ENCODE assay signal across 25 cellular contexts in genomic region chr1:9665193-9665592, GRCh38. TPM values are rescaled to one million over a fixed set of nuclear protein-coding genes. Genes with fewer than 3 reads are reported as not detected.
A peak's percentile ranks its signal among the peaks of the same experiment; 100 is the strongest.
DNase-seq lines count a peak whose midpoint lies in the region; ATAC-seq and TF ChIP-seq lines count a peak whose summit lies in the region.
"Had no signal": no experiment of that assay in that cellular context is flagged by ENCODE, and none has a peak within 500 bp of the region (broad histone marks: within the 10 kb centered on the region; RNA-seq: fewer than 3 reads in every experiment).

No MANE protein-coding gene starts in this region.

- H3K36me3 Mint-ChIP-seq in CD14-positive monocyte (peaks cover 27 to 57% of the 10 kb centered on the region in 2 donors), HFFc6 (ENCODE audit: low read depth) (no peaks in the 10 kb centered on the region)
- peaks cover 33 to 51% of the 10 kb centered on the region in 2 donors for H3K36me3 Mint-ChIP-seq in CD4-positive, alpha-beta memory T cell
- H3K36me3 Mint-ChIP-seq in activated naive CD4-positive, alpha-beta T cell treated with anti-CD3 and anti-CD28 coated beads, Interleukin-2, amount 50 U/mL, for 72 hours: peaks cover 7 to 40% of the 10 kb centered on the region in 2 donors
- peaks cover 5 to 45% (median 26%) of the 10 kb centered on the region in 5 donors for H3K36me3 Mint-ChIP-seq in naive thymus-derived CD4-positive, alpha-beta T cell

- no peak overlapping the region for H3K4me3 ChIP-seq in CD4-positive, alpha-beta memory T cell (ENCODE audit: low read length in 2 of 2)
- H3K4me3 ChIP-seq in naive thymus-derived CD4-positive, alpha-beta T cell (ENCODE audit: low read length): no peak overlapping the region
- H3K4me3 ChIP-seq: pancreas, smooth muscle cell, upper lobe of left lung had no signal

- TF ChIP-seq CTCF in CD14-positive monocyte (IDR thresholded peaks at IDR 0.05) (no peak), HFFc6 (IDR thresholded peaks at IDR 0.05) (no peak)

- ATAC-seq in activated naive CD4-positive, alpha-beta T cell treated with anti-CD3 and anti-CD28 coated beads, Interleukin-2, amount 50 U/mL, for 72 hours: no peak
- no peak for ATAC-seq in naive thymus-derived CD4-positive, alpha-beta T cell
- ATAC-seq: activated CD4-positive, CD25-positive, alpha-beta regulatory T cell treated with anti-CD3 and anti-CD28 coated beads, Interleukin-2, amount 50 U/mL, for 24 hours; activated CD8-positive, alpha-beta memory T cell treated with anti-CD3 and anti-CD28 coated beads, Interleukin-2, amount 10 ng/mL, durations not matched to agents 7 days and 5 days; pancreas had no signal

- H3K4me1 Mint-ChIP-seq in CD14-positive monocyte: peaks cover 41% of the 10 kb centered on the region
- H3K4me1 Mint-ChIP-seq in CD4-positive, alpha-beta memory T cell: peaks cover 26 to 72% (median 42%) of the 10 kb centered on the region in 4 donors
- peaks cover 29 to 65% (median 55%) of the 10 kb centered on the region in 7 donors for H3K4me1 Mint-ChIP-seq in naive thymus-derived CD4-positive, alpha-beta T cell
- H3K4me1 Mint-ChIP-seq in HFFc6 (ENCODE audit: low read depth): peaks cover 2% of the 10 kb centered on the region; the same call in 1 of the 2 replicates

- no peak overlapping the region for H3K27ac ChIP-seq in CD4-positive, alpha-beta memory T cell (ENCODE audit: low read depth, low read length)
- peak overlapping the region; percentile 29 for H3K27ac ChIP-seq in naive thymus-derived CD4-positive, alpha-beta T cell (ENCODE audit: low read depth, low read length)
- H3K27ac ChIP-seq: brain microvascular endothelial cell, C4-2B, pancreas, upper lobe of left lung had no signal

- no peaks in the 10 kb centered on the region for H3K27me3 ChIP-seq in CD4-positive, alpha-beta memory T cell (ENCODE audit: insufficient read depth, low read length)
- H3K27me3 ChIP-seq in naive thymus-derived CD4-positive, alpha-beta T cell (ENCODE audit: control insufficient read depth in 2 of 2, insufficient read depth in 2 of 2, low read length in 2 of 2): no peaks in the 10 kb centered on the region
- H3K27me3 ChIP-seq: brain microvascular endothelial cell, pancreas, upper lobe of left lung had no signal

- peaks cover 62% of the 10 kb centered on the region for H3K4me1 ChIP-seq in CD4-positive, alpha-beta memory T cell (ENCODE audit: insufficient read depth, low read length)
- peaks cover 18 to 26% of the 10 kb centered on the region in 2 donors for H3K4me1 ChIP-seq in naive thymus-derived CD4-positive, alpha-beta T cell (ENCODE audit: control insufficient read depth in 2 of 2, insufficient read depth in 2 of 2, low read length in 2 of 2)
- H3K4me1 ChIP-seq: pancreas had no signal

- no peaks in the 10 kb centered on the region for H3K27me3 Mint-ChIP-seq in CD14-positive monocyte (ENCODE audit: low read depth in 3 of 3)
- no peaks in the 10 kb centered on the region for H3K27me3 Mint-ChIP-seq in CD4-positive, alpha-beta memory T cell
- no peaks in the 10 kb centered on the region for H3K27me3 Mint-ChIP-seq in naive thymus-derived CD4-positive, alpha-beta T cell
- peaks cover 2% of the 10 kb centered on the region for H3K27me3 Mint-ChIP-seq in HFFc6 (ENCODE audit: insufficient read depth)
- H3K27me3 Mint-ChIP-seq: activated CD8-positive, alpha-beta memory T cell treated with anti-CD3 and anti-CD28 coated beads, Interleukin-2, amount 10 ng/mL, durations not matched to agents 7 days and 5 days had no signal

- H3K4me3 Mint-ChIP-seq in CD14-positive monocyte (no peak overlapping the region), HFFc6 (no peak overlapping the region)
- H3K4me3 Mint-ChIP-seq in CD4-positive, alpha-beta memory T cell: peak overlapping the region in 3 of 8 donors; percentile 40 to 65 (median 54)
- H3K4me3 Mint-ChIP-seq in naive thymus-derived CD4-positive, alpha-beta T cell: peak overlapping the region in 9 of 10 donors; percentile 8 to 70 (median 46)
- H3K4me3 Mint-ChIP-seq: activated CD8-positive, alpha-beta memory T cell treated with anti-CD3 and anti-CD28 coated beads, Interleukin-2, amount 10 ng/mL, durations not matched to agents 7 days and 5 days had no signal

- no peaks in the 10 kb centered on the region for H3K9me3 ChIP-seq in CD4-positive, alpha-beta memory T cell (ENCODE audit: control insufficient read depth in 1 of 2, low read length in 2 of 2)
- H3K9me3 ChIP-seq in naive thymus-derived CD4-positive, alpha-beta T cell (ENCODE audit: control insufficient read depth in 2 of 3, low read length in 3 of 3): no peaks in the 10 kb centered on the region
- H3K9me3 ChIP-seq: pancreas, upper lobe of left lung had no signal

- POLR2A ChIA-PET in CD4-positive, alpha-beta memory T cell (lab: Charles Lee; ENCODE audit: partially characterized antibody): interaction anchor here (0.6 to 9.9 kb wide), 7 partner anchors 9 to 1140 kb away, joined by 3 to 89 read pairs (median 4); partner anchors contain the start of gene PIK3CD
- POLR2A ChIA-PET in naive thymus-derived CD4-positive, alpha-beta T cell (lab: Charles Lee): interaction anchor here (0.6 to 5.8 kb wide), 12 partner anchors 9 to 52 kb away, joined by 3 to 63 read pairs (median 3); partner anchors contain the start of gene PIK3CD

- peaks cover 26% of the 10 kb centered on the region for H3K36me3 ChIP-seq in CD4-positive, alpha-beta memory T cell (ENCODE audit: insufficient read depth, low read length)
- peaks cover 4 to 64% (median 12%) of the 10 kb centered on the region in 3 experiments for H3K36me3 ChIP-seq in naive thymus-derived CD4-positive, alpha-beta T cell (ENCODE audit: control insufficient read depth in 2 of 3, insufficient read depth in 3 of 3, low read length in 3 of 3)
- H3K36me3 ChIP-seq: brain microvascular endothelial cell, pancreas, upper lobe of left lung had no signal

- H3K27ac Mint-ChIP-seq in CD14-positive monocyte (peak overlapping the region in 4 of 7 donors; percentile 7 to 75 (median 44)), HFFc6 (no peak overlapping the region)
- H3K27ac Mint-ChIP-seq in CD4-positive, alpha-beta memory T cell: peak overlapping the region in 6 of 7 donors; percentile 42 to 82 (median 57)
- peak overlapping the region; percentile 17 to 45 for H3K27ac Mint-ChIP-seq in activated naive CD4-positive, alpha-beta T cell treated with anti-CD3 and anti-CD28 coated beads, Interleukin-2, amount 50 U/mL, for 72 hours
- H3K27ac Mint-ChIP-seq in naive thymus-derived CD4-positive, alpha-beta T cell: peak overlapping the region in 8 of 9 donors; percentile 52 to 92 (median 68)
- H3K27ac Mint-ChIP-seq: activated CD8-positive, alpha-beta memory T cell treated with anti-CD3 and anti-CD28 coated beads, Interleukin-2, amount 10 ng/mL, durations not matched to agents 7 days and 5 days had no signal

- intact Hi-C loops in CD14-positive monocyte (cut with micrococcal nuclease): loop anchor here (5.0 kb wide), 1 partner anchor 38 kb away; no protein-coding TSS in a partner anchor
- intact Hi-C loops in CD4-positive, alpha-beta memory T cell (cut with micrococcal nuclease): loop anchor here (5.0 kb wide), 1 partner anchor 38 kb away; no protein-coding TSS in a partner anchor
- intact Hi-C loops in naive thymus-derived CD4-positive, alpha-beta T cell (cut with micrococcal nuclease): no loop called here

- H3K9me3 Mint-ChIP-seq in CD14-positive monocyte (no peaks in the 10 kb centered on the region), HFFc6 (no peaks in the 10 kb centered on the region)
- peaks cover 0 to 2% (median 0%) of the 10 kb centered on the region in 8 donors for H3K9me3 Mint-ChIP-seq in CD4-positive, alpha-beta memory T cell
- H3K9me3 Mint-ChIP-seq in activated naive CD4-positive, alpha-beta T cell treated with anti-CD3 and anti-CD28 coated beads, Interleukin-2, amount 50 U/mL, for 72 hours: no peaks in the 10 kb centered on the region
- H3K9me3 Mint-ChIP-seq in naive thymus-derived CD4-positive, alpha-beta T cell: peaks cover 0 to 1% (median 0%) of the 10 kb centered on the region in 11 donors
- H3K9me3 Mint-ChIP-seq: activated T-helper 2 cell treated with anti-CD3 and anti-CD28 coated beads, Interferon-gamma antibody, Interleukin-2, Interleukin-4, amounts not matched to agents 10 μg/mL and 5 μg/mL and 100 μg/mL, durations not matched to agents 14 hours and 24 hours and 36 hours had no signal

- CTCF ChIA-PET in CD4-positive, alpha-beta memory T cell (lab: Charles Lee; ENCODE audit: partially characterized antibody): interaction anchor here (1.0 to 3.2 kb wide), 4 partner anchors 17 to 119 kb away, joined by 3 to 13 read pairs (median 4); no protein-coding TSS in a partner anchor
- CTCF ChIA-PET in naive thymus-derived CD4-positive, alpha-beta T cell (lab: Charles Lee): interaction anchor here (0.7 to 1.1 kb wide), 5 partner anchors 12 to 203 kb away, joined by 3 to 4 read pairs (median 3); no protein-coding TSS in a partner anchor

- DNase-seq in CD14-positive monocyte (ENCODE audit: low spot score) (no peak), cortex of kidney (lab: John Stamatoyannopoulos, UW) (no peak), HFFc6 (no peak)
- no peak for DNase-seq in CD4-positive, alpha-beta memory T cell
- no peak for DNase-seq in activated naive CD4-positive, alpha-beta T cell treated with anti-CD3 and anti-CD28 coated beads, Interleukin-2, amount 50 U/mL, for 72 hours (ENCODE audit: low spot score in 2 of 2)
- no peak for DNase-seq in naive thymus-derived CD4-positive, alpha-beta T cell
- DNase-seq in activated CD4-positive, CD25-positive, alpha-beta regulatory T cell (lab: John Stamatoyannopoulos, UW): no peak
- DNase-seq: activated CD8-positive, alpha-beta memory T cell treated with anti-CD3 and anti-CD28 coated beads, Interleukin-2, amount 10 ng/mL, durations not matched to agents 7 days and 5 days; amniotic stem cell; brain microvascular endothelial cell; effector CD4-positive, alpha-beta T cell; KG1; kidney; MM.1S; NCI-H1417 treated with DMSO at 0.1 percent for 48 hours; NCI-H446; NCI-H774; pancreas; stimulated activated CD4-positive, alpha-beta T cell treated with anti-CD3 and anti-CD28 coated beads, Interleukin-1b, Interleukin-23, amount 100 ng/mL, for 48 hours; substantia nigra; upper lobe of left lung had no signal

RNA-seq across cellular contexts. Expression of gene PIK3CD, which starts 13.7 kb away (rescaled TPM):
- polyA plus RNA-seq in CD14-positive monocyte: 10 to 100 TPM; 33.2 to 52.2 TPM
- 100 to 1,000 TPM; 220 to 236 TPM for total RNA-seq in CD4-positive, alpha-beta memory T cell
- polyA plus RNA-seq in CD4-positive, alpha-beta memory T cell: 100 to 1,000 TPM in 1 of 2 donors, 10 to 100 TPM in 1; 57.1 to 110 TPM
- 100 to 1,000 TPM; 118 to 138 TPM for total RNA-seq in activated naive CD4-positive, alpha-beta T cell treated with anti-CD3 and anti-CD28 coated beads, Interleukin-2, amount 50 U/mL, for 72 hours
- total RNA-seq in naive thymus-derived CD4-positive, alpha-beta T cell: 100 to 1,000 TPM; 269 to 313 (median 283) TPM
- 100 to 1,000 TPM in 1 of 2 donors, 10 to 100 TPM in 1; 74.9 to 174 TPM for polyA plus RNA-seq in naive thymus-derived CD4-positive, alpha-beta T cell
- 10 to 100 TPM in 2 of 6 experiments, 1 to 10 TPM in 4; 7.3 to 14.6 (median 9.2) TPM for total RNA-seq in HFFc6 (2021; fragmentation: NEBNext Ultra II Directional; extraction: Animal tissue kit (Norgen Biotek cat#: 25700))

Comparison
In these comparisons a context has a peak if more than half of its experiments do, and no peak if none do; other contexts are left out.
1. H3K4me3 Mint-ChIP-seq: peak in naive thymus-derived CD4-positive, alpha-beta T cell (9 of 10); none in CD14-positive monocyte (0 of 2) and HFFc6 (single experiment).
2. RNA of gene PIK3CD, which starts 13.7 kb away (total RNA-seq): 269 to 313 TPM in naive thymus-derived CD4-positive, alpha-beta T cell, 220 to 236 TPM in CD4-positive, alpha-beta memory T cell and 118 to 138 TPM in activated naive CD4-positive, alpha-beta T cell treated with anti-CD3 and anti-CD28 coated beads, Interleukin-2, amount 50 U/mL, for 72 hours; 7.3 to 14.6 TPM in HFFc6; every median in the first group is over 4 times any median in the second.
3. intact Hi-C loops: an anchor here in CD14-positive monocyte (5.0 kb wide) and CD4-positive, alpha-beta memory T cell (5.0 kb wide); none called in naive thymus-derived CD4-positive, alpha-beta T cell.